21 cellular contexts compared by ENCODE assay signal in genomic region chr13:28602580-28602979, GRCh38.
"Had no signal": no experiment of that assay in that cellular context is flagged by ENCODE, and none has a peak within 500 bp of the region (broad histone marks: within the 10 kb centered on the region; RNA-seq: fewer than 3 reads in every experiment).

No MANE protein-coding gene starts in this region.

- H3K27ac ChIP-seq: adrenal gland, WERI-Rb-1 had no signal

- H3K36me3 ChIP-seq: adrenal gland, WERI-Rb-1 had no signal

- DNase-seq: activated CD4-positive, alpha-beta T cell treated with anti-CD3 and anti-CD28 coated beads for 36 hours; activated CD8-positive, alpha-beta memory T cell treated with anti-CD3 and anti-CD28 coated beads, Interleukin-2, amount 50 U/mL, for 48 hours; activated CD8-positive, alpha-beta T cell treated with anti-CD3 and anti-CD28 coated beads, Interleukin-2, amount 10 ng/mL, durations not matched to agents 7 days and 5 days; activated naive CD4-positive, alpha-beta T cell treated with anti-CD3 and anti-CD28 coated beads, Interleukin-2, amount 50 U/mL, for 16 hours; activated naive CD8-positive, alpha-beta T cell treated with anti-CD3 and anti-CD28 coated beads, Interleukin-2, amount 10 ng/mL, durations not matched to agents 7 days and 5 days; activated T-cell treated with anti-CD3 and anti-CD28 coated beads, Interleukin-2, amount 50 U/mL, for 1 hour; adrenal gland; anterior cingulate cortex; caudate nucleus; KG1; NCI-H1092; NCI-H1417; NCI-H1694; NCI-H2029 treated with DMSO at 0.1 percent for 48 hours; NCI-H345; NCI-H510A; NCI-H526 treated with DMSO at 0.1 percent for 48 hours; NCI-H82; SIG-M5; T-helper 1 cell; WERI-Rb-1 had no signal

- H3K4me3 ChIP-seq: adrenal gland had no signal

- H3K9me3 ChIP-seq: adrenal gland had no signal

- H3K27me3 ChIP-seq: adrenal gland had no signal

- ATAC-seq: activated CD4-positive, alpha-beta T cell treated with anti-CD3 and anti-CD28 coated beads for 36 hours; activated CD8-positive, alpha-beta T cell treated with anti-CD3 and anti-CD28 coated beads, Interleukin-2, amount 10 ng/mL, durations not matched to agents 7 days and 5 days had no signal

- H3K4me1 ChIP-seq: adrenal gland had no signal
